6 cellular contexts compared by ENCODE assay signal in genomic region chr13:110669036-110669435, GRCh38.
"Had no signal": no experiment of that assay in that cellular context is flagged by ENCODE, and none has a peak within 500 bp of the region (broad histone marks: within the 10 kb centered on the region; RNA-seq: fewer than 3 reads in every experiment).

No MANE protein-coding gene starts in this region.

- H3K27ac ChIP-seq: HL-60 had no signal

- H3K4me3 Mint-ChIP-seq: GM23338, H9, IgD-negative memory B cell had no signal

- H3K4me3 ChIP-seq: GM23338 had no signal

- ATAC-seq: GM23338, HepG2 had no signal

- H3K27ac Mint-ChIP-seq: GM23338, H9, IgD-negative memory B cell had no signal

- H2AFZ ChIP-seq: GM23338 had no signal

- H3K9me3 Mint-ChIP-seq: IgD-negative memory B cell had no signal

- H3K4me2 ChIP-seq: GM23338 had no signal

- DNase-seq: H9, HCEC 1CT had no signal

- H3K27me3 Mint-ChIP-seq: IgD-negative memory B cell had no signal
